In genomic region chr10:73785221-73785720, GRCh38 we compare ENCODE assay signal across 8 cellular contexts. TPM values are rescaled to one million over a fixed set of nuclear protein-coding genes. Genes with fewer than 3 reads are reported as not detected.
DNase-seq lines count a peak whose midpoint lies in the region; ATAC-seq and TF ChIP-seq lines count a peak whose summit lies in the region.

TSS of gene ZSWIM8 (plus strand) at chr10:73785606. CDS start at chr10:73785879, 273 bp downstream.

- ATAC-seq in HG02870 (IDR thresholded peaks at IDR 0.05; ENCODE audit: unreplicated experiment) (peak; percentile 77), heart left ventricle (peak; percentile 90 to 95 (median 93))

- 0% methylated on average over 7 to 35 of the region's 35 CpGs for WGBS in heart left ventricle, 4 donors

- TF ChIP-seq POLR2A in heart left ventricle (IDR thresholded peaks at IDR 0.05), result peak in 1 of 2 donors; percentile 64

- no peaks in the 10 kb centered on the region for H3K27me3 Mint-ChIP-seq in type B pancreatic cell

- peaks cover 4 to 22% (median 16%) of the 10 kb centered on the region in 9 donors for H3K36me3 ChIP-seq in heart left ventricle

- peak within 1 kb of the TSS; percentile 65 to 96 (median 91) for H3K27ac ChIP-seq in heart left ventricle

- peak within 1 kb of the TSS; percentile 99 for H3K27ac Mint-ChIP-seq in type B pancreatic cell

- peaks cover 7 to 69% (median 49%) of the 10 kb centered on the region in 12 donors for H3K4me1 ChIP-seq in heart left ventricle

- no peaks in the 10 kb centered on the region for H3K36me3 Mint-ChIP-seq in type B pancreatic cell

- intact Hi-C loops in T-helper 1 cell treated with Interleukin-12 subunit alpha and Interleukin-12 subunit beta and Interleukin-4 antibody, amounts not matched to agents 30 ng/mL and 1 ng/mL, for 36 hours (cut with micrococcal nuclease), result loop anchor here (1.0 kb wide), 7 partner anchors 26 to 617 kb away; partner anchors contain the start of genes ECD, FAM149B1, NDST2 and PPP3CB
- intact Hi-C loops in heart left ventricle (cut with DNase I), result no loop called here

- DNase-seq in GM13976 (ENCODE audit: low spot score), result peak; percentile 93
- DNase-seq in NCI-H146 treated with DMSO at 0.1 percent for 48 hours (lab: John Stamatoyannopoulos, UW; ENCODE audit: unreplicated experiment), result peak; percentile 81
- peak; percentile 96 for DNase-seq in amniotic epithelial cell (ENCODE audit: low read depth)
- DNase-seq in heart left ventricle, result peak; percentile 90 to 93 (median 92)
- peak; percentile 100 for DNase-seq in pons (ENCODE audit: low spot score)
- DNase-seq in type B pancreatic cell (ENCODE audit: extremely low spot score, unreplicated experiment), result peak; percentile 82

- no peaks in the 10 kb centered on the region for H3K9me3 Mint-ChIP-seq in type B pancreatic cell

- peak within 1 kb of the TSS; percentile 92 for H3K4me3 Mint-ChIP-seq in type B pancreatic cell

- peak within 1 kb of the TSS; percentile 65 to 98 (median 90) for H3K4me3 ChIP-seq in heart left ventricle

- TF ChIP-seq CTCF in GM13976 (IDR thresholded peaks at IDR 0.05; ENCODE audit: borderline replicate concordance, control extremely low read depth, extremely low read depth, insufficient read depth, missing control alignments), result no peak
- TF ChIP-seq CTCF in heart left ventricle (IDR thresholded peaks at IDR 0.05), result peak in 1 of 12 donors; percentile 14
- TF ChIP-seq CTCF in type B pancreatic cell (conservative IDR thresholded peaks at IDR 0.05), result no peak

- no peaks in the 10 kb centered on the region for H3K9me3 ChIP-seq in heart left ventricle

- peaks cover 27% of the 10 kb centered on the region for H3K4me1 Mint-ChIP-seq in type B pancreatic cell (ENCODE audit: unreplicated experiment)

- no peaks in the 10 kb centered on the region for H3K27me3 ChIP-seq in heart left ventricle

- in situ Hi-C loops in GM13976 (cut with MboI; ENCODE audit: low sequenced_read_pairs, unreplicated experiment), result no loop called here

RNA-seq across cellular contexts. Expression of gene ZSWIM8, which starts in this region (rescaled TPM):
- 112 and 128 TPM in 2 replicates for total RNA-seq in T-helper 1 cell treated with Interleukin-12 subunit alpha and Interleukin-12 subunit beta and Interleukin-4 antibody, amounts not matched to agents 30 ng/mL and 1 ng/mL, for 36 hours
- total RNA-seq in heart left ventricle (10 to 100 TPM; 37.6 to 69.7 (median 58.0) TPM), type B pancreatic cell (ENCODE audit: low replicate concordance) (131 and 139 TPM in 2 replicates)
- polyA plus RNA-seq in heart left ventricle, result 10 to 100 TPM; 47.8 to 64.6 TPM

Comparison
In these comparisons a context has a peak if more than half of its experiments do, and no peak if none do; other contexts are left out.
1. Peak in every context shown above with its lines: DNase-seq, ATAC-seq, H3K4me3 ChIP-seq and H3K27ac ChIP-seq.